In the genomic region with DNA sequence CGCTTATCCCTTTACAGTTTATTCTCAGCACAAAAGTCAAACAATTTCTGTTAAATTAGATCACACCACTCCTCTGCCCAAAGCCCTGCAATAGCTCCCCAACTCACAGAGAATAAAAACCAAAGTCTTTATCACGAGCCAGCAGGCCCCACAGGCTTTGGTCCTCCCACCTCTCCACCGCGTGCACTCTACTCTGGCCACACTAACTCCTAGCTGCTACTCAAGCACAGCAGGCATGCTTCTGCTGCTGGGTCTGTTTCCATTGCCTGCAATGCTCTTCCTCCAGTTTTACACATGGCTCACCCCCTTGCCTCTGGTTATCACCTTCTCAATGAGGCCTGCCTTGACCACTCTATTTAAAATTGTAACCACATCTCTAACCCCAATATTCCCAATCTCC, we compare ENCODE assay signal across 21 cellular contexts.
"Had no signal": no experiment of that assay in that cellular context is flagged by ENCODE, and none has a peak within 500 bp of the region (broad histone marks: within the 10 kb centered on the region; RNA-seq: fewer than 3 reads in every experiment).

No MANE protein-coding gene starts in this region.

- H3K27ac ChIP-seq: ascending aorta, PC-9 had no signal

- H3K4me3 ChIP-seq: ascending aorta, body of pancreas, PC-9 had no signal

- H3K27me3 ChIP-seq: ascending aorta, body of pancreas had no signal

- DNase-seq: activated B cell treated with CpG ODN at 0.5 μM for 24 hours; activated CD4-positive, alpha-beta memory T cell treated with anti-CD3 and anti-CD28 coated beads for 36 hours; activated CD4-positive, alpha-beta T cell treated with anti-CD3 and anti-CD28 coated beads for 1 hour; activated CD4-positive, alpha-beta T cell treated with anti-CD3 and anti-CD28 coated beads, Interleukin-2, amount 10 ng/mL, durations not matched to agents 24 days and 14 days; activated CD8-positive, alpha-beta memory T cell treated with anti-CD3 and anti-CD28 coated beads for 24 hours; activated naive CD4-positive, alpha-beta T cell; activated T-cell treated with anti-CD3 and anti-CD28 coated beads, Interleukin-2, amount 50 U/mL, for 4 hours; amniotic stem cell; body of pancreas; central memory CD4-positive, alpha-beta T cell; Kasumi-1; KBM-7; NCI-H1105 treated with DMSO at 0.1 percent for 48 hours; NCI-H1436 treated with DMSO at 0.1 percent for 48 hours; NCI-H187; NCI-H2081 treated with DMSO at 0.1 percent for 48 hours; NCI-H446; NCI-H524; PC-9; SHP77 treated with DMSO at 0.1 percent for 48 hours had no signal

- H3K4me2 ChIP-seq: PC-9 had no signal

- ATAC-seq: activated T-cell treated with anti-CD3 and anti-CD28 coated beads, Interleukin-2, amount 50 U/mL, for 4 hours; body of pancreas had no signal
